Comparison of ENCODE assay signal across 22 cellular contexts in the genomic region with DNA sequence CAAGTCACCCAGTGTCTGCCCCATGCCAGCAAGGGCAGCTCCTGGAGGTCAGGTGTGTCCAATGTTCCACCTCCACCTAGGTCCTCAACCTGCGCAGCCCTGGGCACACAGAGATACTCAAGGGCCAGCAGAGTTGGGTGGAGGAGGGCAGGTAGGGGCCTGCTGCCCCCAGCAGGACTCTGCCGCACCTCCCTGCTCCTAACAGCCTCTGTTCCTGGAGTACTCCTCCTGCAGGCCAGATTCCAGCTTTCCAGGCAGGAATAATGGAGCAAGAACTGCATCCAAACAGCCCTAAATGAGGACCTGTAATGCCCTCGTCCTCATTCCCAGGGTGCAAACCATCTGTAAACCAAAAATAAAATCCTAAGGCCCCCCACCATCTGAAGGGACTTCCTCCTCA. TPM values are rescaled to one million over a fixed set of nuclear protein-coding genes. Genes with fewer than 3 reads are reported as not detected.
A peak's percentile ranks its signal among the peaks of the same experiment; 100 is the strongest.
DNase-seq lines count a peak whose midpoint lies in the region; ATAC-seq and TF ChIP-seq lines count a peak whose summit lies in the region.
"Had no signal": no experiment of that assay in that cellular context is flagged by ENCODE, and none has a peak within 500 bp of the region (broad histone marks: within the 10 kb centered on the region; RNA-seq: fewer than 3 reads in every experiment).

No MANE protein-coding gene starts in this region.

- no peak for ATAC-seq in HG02588 (IDR thresholded peaks at IDR 0.05; ENCODE audit: unreplicated experiment)
- ATAC-seq in GM18511 (IDR thresholded peaks at IDR 0.05; ENCODE audit: unreplicated experiment) = no peak

- H3K9me3 ChIP-seq in mesenchymal stem cell (ENCODE audit: control insufficient read depth, low read length) (no peaks in the 10 kb centered on the region), tibial artery (no peaks in the 10 kb centered on the region)
- H3K9me3 ChIP-seq in CD4-positive, alpha-beta memory T cell (ENCODE audit: control insufficient read depth in 1 of 2, low read length in 2 of 2) = no peaks in the 10 kb centered on the region

- H4K8ac ChIP-seq in mesenchymal stem cell (ENCODE audit: low read length) = no peak overlapping the region

- H3K4me1 ChIP-seq in mesenchymal stem cell (ENCODE audit: control insufficient read depth, insufficient read depth, low read depth, low read length) = peaks cover 15% of the 10 kb centered on the region
- no peaks in the 10 kb centered on the region for H3K4me1 ChIP-seq in CD4-positive, alpha-beta memory T cell (ENCODE audit: insufficient read depth, low read length)
- H3K4me1 ChIP-seq in tibial artery = no peaks in the 10 kb centered on the region

- DNase-seq in 8988T (peak; percentile 42), HFF-Myc (ENCODE audit: extremely low read depth, low read depth) (no peak), coronary artery (ENCODE audit: low spot score) (peak; percentile 35), mesenchymal stem cell (no peak), tibial artery (no peak)
- DNase-seq in CD4-positive, alpha-beta memory T cell = no peak
- DNase-seq: activated naive CD4-positive, alpha-beta T cell treated with Interleukin-2 at 50 U/mL for 16 hours; activated T-cell treated with anti-CD3 and anti-CD28 coated beads, Interleukin-2, amount 50 U/mL, for 48 hours; amniotic stem cell; C1 segment of cervical spinal cord; caudate nucleus; effector CD4-positive, alpha-beta T cell; kidney glomerular epithelial cell; mammary epithelial cell; NCI-H1092; NCI-H1930; NCI-H345; nephron progenitor cell; PC-3; SIG-M5 had no signal

- H3K27ac ChIP-seq in coronary artery = no peak overlapping the region
- H3K27ac ChIP-seq in mesenchymal stem cell (ENCODE audit: low read length, poor library complexity, severe bottlenecking) = no peak overlapping the region
- no peak overlapping the region for H3K27ac ChIP-seq in CD4-positive, alpha-beta memory T cell (ENCODE audit: low read depth, low read length)
- no peak overlapping the region for H3K27ac ChIP-seq in tibial artery

- no peak overlapping the region for H3K4ac ChIP-seq in mesenchymal stem cell (ENCODE audit: low read depth in 1 of 2, low read length in 2 of 2)

- H3K18ac ChIP-seq in mesenchymal stem cell (ENCODE audit: low read depth in 1 of 2, low read length in 2 of 2) = no peak overlapping the region

- no peaks in the 10 kb centered on the region for H3K4me1 Mint-ChIP-seq in CD4-positive, alpha-beta memory T cell

- H3K23ac ChIP-seq in mesenchymal stem cell (ENCODE audit: low read length in 2 of 2) = no peak overlapping the region

- POLR2A ChIA-PET in CD4-positive, alpha-beta memory T cell (lab: Charles Lee; ENCODE audit: partially characterized antibody) = no interaction called here

- H3K4me3 ChIP-seq in HFF-Myc (replicated peaks; ENCODE audit: low read depth, low read length) (no peak overlapping the region), coronary artery (no peak overlapping the region), mesenchymal stem cell (ENCODE audit: insufficient read depth in 1 of 2, low read depth in 1 of 2, low read length in 2 of 2) (no peak overlapping the region), tibial artery (no peak overlapping the region)
- no peak overlapping the region for H3K4me3 ChIP-seq in CD4-positive, alpha-beta memory T cell (ENCODE audit: low read length in 2 of 2)

- no peak overlapping the region for H2BK120ac ChIP-seq in mesenchymal stem cell (ENCODE audit: low read depth, low read length)

- H3K27ac Mint-ChIP-seq in CD4-positive, alpha-beta memory T cell = peak overlapping the region in 1 of 7 donors; percentile 28
- H3K27ac Mint-ChIP-seq: nephron progenitor cell had no signal

- H2AFZ ChIP-seq in mesenchymal stem cell (ENCODE audit: low read depth, low read length) = no peak overlapping the region

- H2BK15ac ChIP-seq in mesenchymal stem cell (ENCODE audit: low read depth, poor library complexity, severe bottlenecking) = no peak overlapping the region

- H3K4me2 ChIP-seq in mesenchymal stem cell (ENCODE audit: low read length, poor library complexity, severe bottlenecking) = no peak overlapping the region

- 86% methylated on average over 3 of the region's 3 CpGs for WGBS in mesenchymal stem cell

- H3K36me3 Mint-ChIP-seq in CD4-positive, alpha-beta memory T cell = no peaks in the 10 kb centered on the region

- H3K36me3 ChIP-seq in mesenchymal stem cell (ENCODE audit: control insufficient read depth in 1 of 2, insufficient read depth in 2 of 2, low read depth in 1 of 2, low read length in 2 of 2) = no peaks in the 10 kb centered on the region
- no peaks in the 10 kb centered on the region for H3K36me3 ChIP-seq in CD4-positive, alpha-beta memory T cell (ENCODE audit: insufficient read depth, low read length)
- H3K36me3 ChIP-seq in tibial artery = peaks cover 0 to 5% (median 0%) of the 10 kb centered on the region in 3 donors

- no peaks in the 10 kb centered on the region for H3K79me1 ChIP-seq in mesenchymal stem cell (replicated peaks; ENCODE audit: low read length, poor library complexity, severe bottlenecking)

- H3K27me3 Mint-ChIP-seq in CD4-positive, alpha-beta memory T cell = peaks cover 0 to 2% of the 10 kb centered on the region in 2 donors

- H4K91ac ChIP-seq in mesenchymal stem cell (ENCODE audit: low read length) = peak overlapping the region; percentile 6

- no peak overlapping the region for H2BK12ac ChIP-seq in mesenchymal stem cell (ENCODE audit: low read length in 2 of 2)

- CTCF ChIA-PET in CD4-positive, alpha-beta memory T cell (lab: Charles Lee; ENCODE audit: partially characterized antibody) = interaction anchor here (0.9 to 10.7 kb wide), 20 partner anchors 8 to 1382 kb away, joined by 3 to 287 read pairs (median 5); a partner anchor contains a TSS

- H3K4me3 Mint-ChIP-seq in CD4-positive, alpha-beta memory T cell = no peak overlapping the region
- H3K4me3 Mint-ChIP-seq: nephron progenitor cell had no signal

- intact Hi-C loops in CD4-positive, alpha-beta memory T cell (cut with micrococcal nuclease) = loop anchor here (1.0 kb wide), 4 partner anchors 298 to 1182 kb away; no protein-coding TSS in a partner anchor
- intact Hi-C loops in tibial artery (cut with DNase I; ENCODE audit: low total_unique reads) = loop anchor here (5.0 kb wide), 1 partner anchor 345 kb away; no protein-coding TSS in a partner anchor

- H2BK5ac ChIP-seq in mesenchymal stem cell (ENCODE audit: low read depth, low read length, poor library complexity, severe bottlenecking) = no peak overlapping the region

- H3K14ac ChIP-seq in mesenchymal stem cell (ENCODE audit: low read length in 2 of 2) = no peak overlapping the region

- TF ChIP-seq CTCF in HFF-Myc (IDR thresholded peaks at IDR 0.05; ENCODE audit: low read depth, low read length, missing control alignments) (peak; percentile 16), coronary artery (IDR thresholded peaks at IDR 0.05) (no peak), tibial artery (IDR thresholded peaks at IDR 0.05) (no peak)

- H3K9me3 Mint-ChIP-seq in CD4-positive, alpha-beta memory T cell = peaks cover 0 to under 1% (median 0%) of the 10 kb centered on the region in 8 donors
- H3K9me3 Mint-ChIP-seq: nephron progenitor cell had no signal

- H2AK5ac ChIP-seq in mesenchymal stem cell (ENCODE audit: low read length, severe bottlenecking) = peak overlapping the region; percentile 58

- H3K27me3 ChIP-seq in mesenchymal stem cell (ENCODE audit: control insufficient read depth in 1 of 2, insufficient read depth in 1 of 2, low read length in 2 of 2) = peaks cover 0 to 6% of the 10 kb centered on the region in 2 experiments
- no peaks in the 10 kb centered on the region for H3K27me3 ChIP-seq in CD4-positive, alpha-beta memory T cell (ENCODE audit: insufficient read depth, low read length)
- no peaks in the 10 kb centered on the region for H3K27me3 ChIP-seq in tibial artery

- no peak overlapping the region for H3K9ac ChIP-seq in mesenchymal stem cell (ENCODE audit: low read length)

RNA-seq across cellular contexts. Expression of a gene that starts 44.4 kb away (rescaled TPM):
- 34.3 TPM for polyA plus RNA-seq in mesenchymal stem cell (2013, experiment 1 of 2)
- 35.9 TPM for polyA plus RNA-seq in mesenchymal stem cell (2013, experiment 2 of 2)
- total RNA-seq in CD4-positive, alpha-beta memory T cell = 10 to 100 TPM; 21.8 to 23.8 TPM
- polyA plus RNA-seq in CD4-positive, alpha-beta memory T cell = 100 to 1,000 TPM in 1 of 2 donors, 10 to 100 TPM in 1; 64.4 to 150 TPM

Comparison
In these comparisons a context has a peak if more than half of its experiments do, and no peak if none do; other contexts are left out.
1. DNase-seq: peak in 8988T (single experiment) and coronary artery (single experiment); none in HFF-Myc (single experiment), mesenchymal stem cell (single experiment), CD4-positive, alpha-beta memory T cell (0 of 5) and tibial artery (0 of 2).